Comparison of ENCODE assay signal across 1 cellular context in genomic region chr4:106286611-106287010, GRCh38.
TF ChIP-seq lines count a peak whose summit lies in the region.

No MANE protein-coding gene starts in this region.

TF ChIP-seq in H1, 55 proteins besides CTCF, POLR2A, EP300 and RAD21:
- TF ChIP-seq SP1 (IDR thresholded peaks at IDR 0.05; ENCODE audit: low read depth, low read length) = no peak
- no peak for TF ChIP-seq TEAD4 (IDR thresholded peaks at IDR 0.05; ENCODE audit: low read depth, low read length)
